Comparison of ENCODE assay signal across 8 cellular contexts in genomic region chr10:128936392-128936791, GRCh38.
"Had no signal": no experiment of that assay in that cellular context is flagged by ENCODE, and none has a peak within 500 bp of the region (broad histone marks: within the 10 kb centered on the region; RNA-seq: fewer than 3 reads in every experiment).

No MANE protein-coding gene starts in this region.

- H3K27me3 Mint-ChIP-seq: IgD-negative memory B cell had no signal

- H3K4me3 ChIP-seq: K562 had no signal

- ATAC-seq: HepG2, K562 had no signal

- H3K27ac ChIP-seq: HL-60, KMS-11 had no signal

- H3K4me1 Mint-ChIP-seq: IgD-negative memory B cell had no signal

- H3K36me3 Mint-ChIP-seq: IgD-negative memory B cell had no signal

- DNase-seq: IMR-90, KBM-7, KG1 had no signal

- H3K27ac Mint-ChIP-seq: IgD-negative memory B cell had no signal
